ENCODE assay signal across 9 cellular contexts in the genomic region with DNA sequence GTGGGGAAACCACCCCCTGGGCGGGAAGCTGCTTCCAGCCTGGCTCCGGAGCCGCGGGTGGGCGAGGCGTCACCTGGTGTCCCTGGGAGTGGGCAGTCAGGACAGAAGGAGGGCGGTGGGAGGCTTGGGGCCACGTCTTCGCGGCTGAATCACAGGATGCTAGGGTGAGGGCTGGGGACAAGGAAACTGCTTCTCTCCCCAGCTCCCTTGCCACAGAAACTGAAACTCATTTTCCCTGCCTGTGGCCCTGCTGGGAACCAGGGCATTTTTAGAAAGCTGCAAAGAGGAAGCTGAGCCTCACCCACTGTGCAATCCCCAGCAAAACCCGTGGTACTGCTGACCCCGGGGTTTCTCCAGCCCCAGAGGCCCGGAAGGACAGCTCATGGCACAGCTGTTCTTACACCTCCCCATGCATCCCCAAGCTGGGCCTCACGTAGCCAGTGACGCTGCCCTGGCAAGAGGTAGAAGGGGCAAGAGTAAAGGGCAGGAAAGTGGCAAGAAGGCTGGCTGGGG. TPM values are rescaled to one million over a fixed set of nuclear protein-coding genes. Genes with fewer than 3 reads are reported as not detected.
DNase-seq lines count a peak whose midpoint lies in the region; ATAC-seq and TF ChIP-seq lines count a peak whose summit lies in the region.
"Had no signal": no experiment of that assay in that cellular context is flagged by ENCODE, and none has a peak within 500 bp of the region (broad histone marks: within the 10 kb centered on the region; RNA-seq: fewer than 3 reads in every experiment).

No MANE protein-coding gene starts in this region.

- H2AFZ ChIP-seq in DND-41 (ENCODE audit: low read depth, low read length) (no peak overlapping the region), fibroblast of lung (ENCODE audit: low read length) (peak overlapping the region; percentile 2)
- H2AFZ ChIP-seq: PC-9 had no signal

- peak; percentile 74 for ATAC-seq in DND-41 (ENCODE audit: insufficient read depth, low read depth)
- ATAC-seq in GM21381 (IDR thresholded peaks at IDR 0.05; ENCODE audit: unreplicated experiment): peak; percentile 38
- peak; percentile 67 to 70 for ATAC-seq in activated T-cell treated with anti-CD3 and anti-CD28 coated beads, Interleukin-2, amount 50 U/mL, for 4 hours

- peaks cover 5% of the 10 kb centered on the region for H3K4me1 ChIP-seq in DND-41 (ENCODE audit: insufficient read depth, low read length)
- peaks cover 14% of the 10 kb centered on the region for H3K4me1 ChIP-seq in fibroblast of lung (ENCODE audit: control insufficient read depth, extremely low read depth, insufficient read depth, low read length)

- H3K79me2 ChIP-seq in DND-41 (ENCODE audit: insufficient read depth, low read length): no peaks in the 10 kb centered on the region
- H3K79me2 ChIP-seq in fibroblast of lung (ENCODE audit: control insufficient read depth, insufficient read depth, low read length): no peaks in the 10 kb centered on the region

- no peaks in the 10 kb centered on the region for H3K36me3 ChIP-seq in DND-41 (ENCODE audit: insufficient read depth, low read length)
- H3K36me3 ChIP-seq in fibroblast of lung (ENCODE audit: control insufficient read depth, insufficient read depth, low read length): no peaks in the 10 kb centered on the region

- H3K27me3 ChIP-seq in DND-41 (ENCODE audit: insufficient read depth, low read length, poor library complexity) (peaks cover 4% of the 10 kb centered on the region), fibroblast of lung (ENCODE audit: control insufficient read depth, insufficient read depth, low read length) (no peaks in the 10 kb centered on the region)

- H3K4me3 ChIP-seq in DND-41 (ENCODE audit: low read depth in 1 of 2, low read length in 2 of 2) (no peak overlapping the region), fibroblast of lung (replicated peaks in 1 of 4; ENCODE audit: control extremely low read depth in 1 of 4, insufficient read depth in 1 of 4, low read depth in 3 of 4, low read length in 4 of 4) (peak overlapping the region in 1 of 4 experiments; percentile 11)
- H3K4me3 ChIP-seq: PC-9 had no signal

- H3K9me3 Mint-ChIP-seq in activated T-cell treated with anti-CD3 and anti-CD28 coated beads, Interleukin-2, amount 50 U/mL, for 4 hours: no peaks in the 10 kb centered on the region

- DNase-seq in DND-41 (peak; percentile 44), Kasumi-1 (lab: John Stamatoyannopoulos, UW) (peak; percentile 95 to 97), fibroblast of lung (ENCODE audit: low read depth in 2 of 2) (peak; percentile 75 to 91), non-pigmented ciliary epithelial cell (ENCODE audit: low read depth) (peak; percentile 44), cerebellar cortex (ENCODE audit: low spot score) (no peak), COLO829 (ENCODE audit: low spot score) (no peak)
- no peak for DNase-seq in activated T-cell treated with anti-CD3 and anti-CD28 coated beads, Interleukin-2, amount 50 U/mL, for 4 hours

- H3K4me3 Mint-ChIP-seq in activated T-cell treated with anti-CD3 and anti-CD28 coated beads, Interleukin-2, amount 50 U/mL, for 4 hours: peak overlapping the region; percentile 78

- H3K36me3 Mint-ChIP-seq in activated T-cell treated with anti-CD3 and anti-CD28 coated beads, Interleukin-2, amount 50 U/mL, for 4 hours (ENCODE audit: insufficient read depth): no peaks in the 10 kb centered on the region

- no peak overlapping the region for H3K4me2 ChIP-seq in DND-41 (ENCODE audit: insufficient read depth, low read length)
- peak overlapping the region; percentile 54 for H3K4me2 ChIP-seq in fibroblast of lung (ENCODE audit: extremely low read depth, insufficient read depth, low read length)
- H3K4me2 ChIP-seq: PC-9 had no signal

- H3K9ac ChIP-seq in DND-41 (ENCODE audit: low read depth, low read length) (no peak overlapping the region), fibroblast of lung (ENCODE audit: insufficient read depth, low read length) (peak overlapping the region; percentile 77)

- TF ChIP-seq CTCF in DND-41 (IDR thresholded peaks at IDR 0.05; ENCODE audit: borderline replicate concordance, extremely low read depth, low read length, poor library complexity, severe bottlenecking) (no peak), fibroblast of lung (conservative IDR thresholded peaks at IDR 0.05 in 1 of 2, IDR thresholded peaks at IDR 0.05 in 1 of 2; ENCODE audit: low read depth in 1 of 2, low read length in 2 of 2) (no peak)

- H3K27ac ChIP-seq in DND-41 (ENCODE audit: low read length) (no peak overlapping the region), fibroblast of lung (ENCODE audit: insufficient read depth, low read length) (peak overlapping the region; percentile 69)
- H3K27ac ChIP-seq: PC-9 had no signal

- H3K4me1 Mint-ChIP-seq in activated T-cell treated with anti-CD3 and anti-CD28 coated beads, Interleukin-2, amount 50 U/mL, for 4 hours (ENCODE audit: low read depth): peaks cover 65% of the 10 kb centered on the region

- H4K20me1 ChIP-seq in DND-41 (ENCODE audit: insufficient read depth, low read length) (peaks cover 5% of the 10 kb centered on the region; the same call in 1 of the 2 replicates), fibroblast of lung (ENCODE audit: control insufficient read depth, extremely low read depth, insufficient read depth, low read length) (no peaks in the 10 kb centered on the region)

- H3K9me3 ChIP-seq in DND-41 (ENCODE audit: insufficient read depth, low read length, severe bottlenecking) (no peaks in the 10 kb centered on the region), fibroblast of lung (ENCODE audit: control insufficient read depth, insufficient read depth, low read depth, low read length) (no peaks in the 10 kb centered on the region)

- no peaks in the 10 kb centered on the region for H3K27me3 Mint-ChIP-seq in activated T-cell treated with anti-CD3 and anti-CD28 coated beads, Interleukin-2, amount 50 U/mL, for 4 hours (ENCODE audit: low read depth)

RNA-seq across cellular contexts. Expression of a gene that starts 8.2 kb away (rescaled TPM):
- 10 to 100 TPM; 29.5 to 37.0 (median 34.3) TPM for total RNA-seq in activated T-cell treated with anti-CD3 and anti-CD28 coated beads, Interleukin-2, amount 50 U/mL, for 4 hours
- total RNA-seq in fibroblast of lung: 3.9 and 5.1 TPM in 2 replicates
- polyA plus RNA-seq in fibroblast of lung: 0.94 and 1.7 TPM in 2 replicates
- polyA plus RNA-seq in fibroblast of lung (2012): 2.8 TPM in 2 replicates
- 2.4 and 3.9 TPM in 2 replicates for polyA minus RNA-seq in fibroblast of lung (ENCODE audit: low replicate concordance)

RNA-seq across cellular contexts. Expression of a gene that starts 25.6 kb away (rescaled TPM):
- not detected for total RNA-seq in activated T-cell treated with anti-CD3 and anti-CD28 coated beads, Interleukin-2, amount 50 U/mL, for 4 hours
- total RNA-seq in fibroblast of lung: not detected in 2 replicates
- polyA plus RNA-seq in fibroblast of lung: not detected in 2 replicates
- not detected in 2 replicates for polyA plus RNA-seq in fibroblast of lung (2012)
- not detected in 2 replicates for polyA minus RNA-seq in fibroblast of lung (ENCODE audit: low replicate concordance)
- total RNA-seq: PC-9 had no signal

RNA-seq across cellular contexts. Expression of a gene that starts 40.1 kb away (rescaled TPM):
- total RNA-seq in activated T-cell treated with anti-CD3 and anti-CD28 coated beads, Interleukin-2, amount 50 U/mL, for 4 hours: 10 to 100 TPM; 43.2 to 45.1 (median 45.0) TPM
- total RNA-seq in fibroblast of lung: 9.2 and 12.4 TPM in 2 replicates
- 10.8 and 11.5 TPM in 2 replicates for polyA plus RNA-seq in fibroblast of lung
- polyA plus RNA-seq in fibroblast of lung (2012): 10.2 and 13.1 TPM in 2 replicates
- 119 and 153 TPM in 2 replicates for polyA minus RNA-seq in fibroblast of lung (ENCODE audit: low replicate concordance)

RNA-seq across cellular contexts. Expression of a gene that starts 44.5 kb away (rescaled TPM):
- not detected for total RNA-seq in activated T-cell treated with anti-CD3 and anti-CD28 coated beads, Interleukin-2, amount 50 U/mL, for 4 hours
- total RNA-seq in fibroblast of lung: 12.4 and 19.5 TPM in 2 replicates
- polyA plus RNA-seq in fibroblast of lung: 9.1 and 10.0 TPM in 2 replicates
- 19.9 and 25.0 TPM in 2 replicates for polyA plus RNA-seq in fibroblast of lung (2012)
- polyA minus RNA-seq in fibroblast of lung (ENCODE audit: low replicate concordance): 15.1 and 19.0 TPM in 2 replicates

RNA-seq across cellular contexts. Expression of a gene that starts 46.8 kb away (rescaled TPM):
- total RNA-seq in activated T-cell treated with anti-CD3 and anti-CD28 coated beads, Interleukin-2, amount 50 U/mL, for 4 hours: not detected
- 4.1 and 4.3 TPM in 2 replicates for total RNA-seq in fibroblast of lung
- polyA plus RNA-seq in fibroblast of lung: 0.72 and 0.89 TPM in 2 replicates
- polyA plus RNA-seq in fibroblast of lung (2012): 1.1 and 2.0 TPM in 2 replicates
- polyA minus RNA-seq in fibroblast of lung (ENCODE audit: low replicate concordance): not detected in 2 replicates

Comparison
In these comparisons a context has a peak if more than half of its experiments do, and no peak if none do; other contexts are left out.
1. DNase-seq: peak in DND-41 (single experiment), Kasumi-1 (2 of 2), fibroblast of lung (2 of 2) and non-pigmented ciliary epithelial cell (single experiment); none in activated T-cell treated with anti-CD3 and anti-CD28 coated beads, Interleukin-2, amount 50 U/mL, for 4 hours (single experiment), cerebellar cortex (single experiment) and COLO829 (single experiment).
2. Peak in every context shown above with its lines, with median percentiles within 50 percentile points of each other: ATAC-seq.